ENCODE assay signal across 8 cellular contexts in genomic region chr1:204409111-204409510, GRCh38. TPM values are rescaled to one million over a fixed set of nuclear protein-coding genes. Genes with fewer than 3 reads are reported as not detected.
A peak's percentile ranks its signal among the peaks of the same experiment; 100 is the strongest.
DNase-seq lines count a peak whose midpoint lies in the region; ATAC-seq and TF ChIP-seq lines count a peak whose summit lies in the region.

No MANE protein-coding gene starts in this region.

- peak overlapping the region; percentile 99 for H3K4me3 Mint-ChIP-seq in dendritic cell treated with granulocyte-macrophage colony-stimulating factor and Interleukin-4, amounts not matched to agents 40 ng/mL and 50 ng/mL, for 4 days
- peak overlapping the region; percentile 97 to 100 (median 98) for H3K4me3 Mint-ChIP-seq in naive thymus-derived CD8-positive, alpha-beta T cell

- no peaks in the 10 kb centered on the region for H3K27me3 Mint-ChIP-seq in dendritic cell treated with granulocyte-macrophage colony-stimulating factor and Interleukin-4, amounts not matched to agents 40 ng/mL and 50 ng/mL, for 4 days
- H3K27me3 Mint-ChIP-seq in naive thymus-derived CD8-positive, alpha-beta T cell, result no peaks in the 10 kb centered on the region

- H3K4me1 Mint-ChIP-seq in dendritic cell treated with granulocyte-macrophage colony-stimulating factor and Interleukin-4, amounts not matched to agents 40 ng/mL and 50 ng/mL, for 4 days (ENCODE audit: low read depth), result peaks cover 23% of the 10 kb centered on the region
- peaks cover 2 to 37% (median 24%) of the 10 kb centered on the region in 4 donors for H3K4me1 Mint-ChIP-seq in naive thymus-derived CD8-positive, alpha-beta T cell

- H3K27ac ChIP-seq in C4-2B, result peak overlapping the region; percentile 99; the same call in 1 of the 2 replicates

- H3K4me3 ChIP-seq in MG63, result peak overlapping the region; percentile 91

- TF ChIP-seq CTCF in C4-2B (conservative IDR thresholded peaks at IDR 0.05), result no peak

- H3K9me3 Mint-ChIP-seq in dendritic cell treated with granulocyte-macrophage colony-stimulating factor and Interleukin-4, amounts not matched to agents 40 ng/mL and 50 ng/mL, for 4 days, result no peaks in the 10 kb centered on the region
- no peaks in the 10 kb centered on the region for H3K9me3 Mint-ChIP-seq in naive thymus-derived CD8-positive, alpha-beta T cell

- H3K9me3 ChIP-seq in MG63, result no peaks in the 10 kb centered on the region

- DNase-seq in MG63 (no peak), GOT3 (lab: John Stamatoyannopoulos, UW) (no peak)
- DNase-seq in naive thymus-derived CD8-positive, alpha-beta T cell, result no peak

- H3K27me3 ChIP-seq in MG63, result no peaks in the 10 kb centered on the region

- POLR2A ChIA-PET in naive thymus-derived CD8-positive, alpha-beta T cell (lab: Charles Lee), result interaction anchor here (1.2 kb wide), 1 partner anchor 27 kb away, joined by 3 read pairs; no protein-coding TSS in a partner anchor

- H3K27ac Mint-ChIP-seq in dendritic cell treated with granulocyte-macrophage colony-stimulating factor and Interleukin-4, amounts not matched to agents 40 ng/mL and 50 ng/mL, for 4 days, result peak overlapping the region; percentile 97
- H3K27ac Mint-ChIP-seq in naive thymus-derived CD8-positive, alpha-beta T cell, result peak overlapping the region; percentile 93 to 100 (median 99)

- H3K36me3 ChIP-seq in MG63, result peaks cover 68% of the 10 kb centered on the region

- ATAC-seq in naive thymus-derived CD8-positive, alpha-beta T cell, result no peak
- ATAC-seq in GM21717 (IDR thresholded peaks at IDR 0.05; ENCODE audit: unreplicated experiment) (no peak), HG02870 (IDR thresholded peaks at IDR 0.05; ENCODE audit: unreplicated experiment) (no peak), GM21619 (IDR thresholded peaks at IDR 0.05; ENCODE audit: unreplicated experiment) (no peak)

- intact Hi-C loops in dendritic cell treated with granulocyte-macrophage colony-stimulating factor and Interleukin-4, amounts not matched to agents 40 ng/mL and 50 ng/mL, for 4 days (cut with micrococcal nuclease), result no loop called here

- peaks cover 48% of the 10 kb centered on the region for H3K36me3 Mint-ChIP-seq in dendritic cell treated with granulocyte-macrophage colony-stimulating factor and Interleukin-4, amounts not matched to agents 40 ng/mL and 50 ng/mL, for 4 days (ENCODE audit: low read depth)
- H3K36me3 Mint-ChIP-seq in naive thymus-derived CD8-positive, alpha-beta T cell, result peaks cover 12 to 52% (median 29%) of the 10 kb centered on the region in 3 donors

RNA-seq across cellular contexts. Expression of gene PPP1R15B, which starts 2.5 kb away (rescaled TPM):
- 35.0 and 36.8 TPM in 2 replicates for total RNA-seq in MG63 (2014; rRNA removed; shearing (Covaris generic); ENCODE audit: low replicate concordance)
- total RNA-seq in naive thymus-derived CD8-positive, alpha-beta T cell, result 10 to 100 TPM; 80.7 to 87.3 TPM
- polyA plus RNA-seq in naive thymus-derived CD8-positive, alpha-beta T cell, result 10 to 100 TPM; 14.2 to 20.8 (median 17.7) TPM

RNA-seq across cellular contexts. Expression of gene PLEKHA6, which starts 49.4 kb away (rescaled TPM):
- total RNA-seq in MG63 (2014; rRNA removed; shearing (Covaris generic); ENCODE audit: low replicate concordance), result not detected in 2 replicates
- 1 to 10 TPM; 1.2 to 2.0 TPM for total RNA-seq in naive thymus-derived CD8-positive, alpha-beta T cell
- polyA plus RNA-seq in naive thymus-derived CD8-positive, alpha-beta T cell, result under 1 TPM in 1 of 3 donors, not detected in 2; 0.02 TPM
